1 cellular context compared by ENCODE assay signal in genomic region chr9:126321742-126322141, GRCh38.
TF ChIP-seq lines count a peak whose summit lies in the region.

No MANE protein-coding gene starts in this region.

TF ChIP-seq in HEK293, 187 proteins besides CTCF, POLR2A, EP300 and RAD21 (continued from another document):
- TF ChIP-seq REST (tag by site-specific recombination; IDR thresholded peaks at IDR 0.05): no peak
- no peak for TF ChIP-seq ZNF23 (tag by site-specific recombination; IDR thresholded peaks at IDR 0.05; ENCODE audit: borderline replicate concordance)
- no peak for TF ChIP-seq PBX3 (CRISPR knock-in tag; IDR thresholded peaks at IDR 0.05)
- TF ChIP-seq ZNF629 (tag by site-specific recombination; IDR thresholded peaks at IDR 0.05): 0 out of 2 replicates have a peak, but pooled peaks have one; percentile 21
- no peak for TF ChIP-seq ZNF560 (tag by site-specific recombination; IDR thresholded peaks at IDR 0.05; ENCODE audit: borderline replicate concordance)
TF ChIP-seq in HEK293: peak in this region for 7.
